1 cellular context compared by ENCODE assay signal in genomic region chr13:40688781-40689180, GRCh38.
TF ChIP-seq lines count a peak whose summit lies in the region.

No MANE protein-coding gene starts in this region.

TF ChIP-seq in GM23338, 12 proteins besides CTCF, POLR2A, EP300 and RAD21 (continued from another document):
- TF ChIP-seq REST (IDR thresholded peaks at IDR 0.05; ENCODE audit: unreplicated experiment) (no peak), NANOG (IDR thresholded peaks at IDR 0.05; ENCODE audit: borderline replicate concordance) (no peak), EZH2 (IDR thresholded peaks at IDR 0.05; ENCODE audit: low read depth, unreplicated experiment) (no peak), STAT1 (IDR thresholded peaks at IDR 0.05; ENCODE audit: unreplicated experiment) (no peak), ZNF462 (CRISPR knock-in tag; IDR thresholded peaks at IDR 0.05) (no peak)
